In genomic region chr9:83334320-83334719, GRCh38 we compare ENCODE assay signal across 8 cellular contexts.
DNase-seq lines count a peak whose midpoint lies in the region; ATAC-seq and TF ChIP-seq lines count a peak whose summit lies in the region.

No MANE protein-coding gene starts in this region.

- intact Hi-C loops in CD4-positive, alpha-beta T cell (cut with DNase I, micrococcal nuclease): loop anchor here in 1 of 2 experiments (2.0 kb wide), 1 partner anchor 314 kb away; no protein-coding TSS in a partner anchor

- no peak overlapping the region for H3K9ac ChIP-seq in parathyroid adenoma

- H3K27me3 Mint-ChIP-seq in CD4-positive, alpha-beta T cell: no peaks in the 10 kb centered on the region
- H3K27me3 Mint-ChIP-seq in type B pancreatic cell: peaks cover 6% of the 10 kb centered on the region

- CTCF ChIA-PET in CD4-positive, alpha-beta T cell (lab: Charles Lee): interaction anchor here (1.1 to 1.9 kb wide), 3 partner anchors 9 to 926 kb away, joined by 3 to 6 read pairs (median 4); no protein-coding TSS in a partner anchor

- H3K4me1 Mint-ChIP-seq in CD4-positive, alpha-beta T cell (ENCODE audit: low read depth): no peaks in the 10 kb centered on the region
- H3K4me1 Mint-ChIP-seq in type B pancreatic cell (ENCODE audit: unreplicated experiment): peaks cover 6% of the 10 kb centered on the region

- H3K27ac ChIP-seq in CD4-positive, alpha-beta T cell (ENCODE audit: low read depth, low read length): no peak overlapping the region
- peak overlapping the region; percentile 44 for H3K27ac ChIP-seq in parathyroid adenoma

- no peak overlapping the region for H3K4me3 Mint-ChIP-seq in CD4-positive, alpha-beta T cell
- H3K4me3 Mint-ChIP-seq in type B pancreatic cell: no peak overlapping the region

- peak; percentile 65 for TF ChIP-seq CTCF in CD4-positive, alpha-beta T cell (IDR thresholded peaks at IDR 0.05)
- TF ChIP-seq CTCF in LNCaP clone FGC (IDR thresholded peaks at IDR 0.05; ENCODE audit: control insufficient read depth, extremely low read depth, insufficient read depth): peak; percentile 97
- TF ChIP-seq CTCF in parathyroid adenoma (IDR thresholded peaks at IDR 0.05): peak; percentile 87
- peak; percentile 93 for TF ChIP-seq CTCF in type B pancreatic cell (conservative IDR thresholded peaks at IDR 0.05)

- H3K36me3 ChIP-seq in parathyroid adenoma (ENCODE audit: control insufficient read depth, insufficient read depth, low read length): no peaks in the 10 kb centered on the region

- no peak for ATAC-seq in CD4-positive, alpha-beta T cell (ENCODE audit: poor library complexity)
- ATAC-seq in GM19468 (IDR thresholded peaks at IDR 0.05; ENCODE audit: extremely low read depth, unreplicated experiment): peak; percentile 84

- H3K4me3 ChIP-seq in LNCaP clone FGC (ENCODE audit: low read depth, low read length) (no peak overlapping the region), parathyroid adenoma (ENCODE audit: low read depth, low read length) (no peak overlapping the region)

- peak; percentile 16 to 65 (median 44) for DNase-seq in CD4-positive, alpha-beta T cell
- DNase-seq in LNCaP clone FGC (ENCODE audit: low read depth) (peak; percentile 61), SHP77 treated with DMSO at 0.1 percent for 48 hours (lab: John Stamatoyannopoulos, UW) (peak; percentile 4), germinal center (ENCODE audit: low spot score) (peak; percentile 16), type B pancreatic cell (ENCODE audit: extremely low spot score, unreplicated experiment) (peak; percentile 80)
- peak; percentile 45 for DNase-seq in activated gamma-delta T cell treated with anti-CD3 and anti-CD28 coated beads, Interleukin-2, amount 50 U/mL, for 16 hours (ENCODE audit: low read depth)

- H3K27ac Mint-ChIP-seq in CD4-positive, alpha-beta T cell: no peak overlapping the region
- no peak overlapping the region for H3K27ac Mint-ChIP-seq in type B pancreatic cell

- no peaks in the 10 kb centered on the region for H3K27me3 ChIP-seq in CD4-positive, alpha-beta T cell (ENCODE audit: control insufficient read depth, insufficient read depth, low read length)
- H3K27me3 ChIP-seq in parathyroid adenoma (ENCODE audit: control insufficient read depth, insufficient read depth, low read length): no peaks in the 10 kb centered on the region

- H3K9me3 Mint-ChIP-seq in CD4-positive, alpha-beta T cell: no peaks in the 10 kb centered on the region
- no peaks in the 10 kb centered on the region for H3K9me3 Mint-ChIP-seq in type B pancreatic cell

- H3K4me1 ChIP-seq in parathyroid adenoma: peaks cover 7% of the 10 kb centered on the region

- no peaks in the 10 kb centered on the region for H3K36me3 Mint-ChIP-seq in CD4-positive, alpha-beta T cell (ENCODE audit: low read depth)
- no peaks in the 10 kb centered on the region for H3K36me3 Mint-ChIP-seq in type B pancreatic cell

- H3K4me2 ChIP-seq in parathyroid adenoma (ENCODE audit: low read length): peak overlapping the region; percentile 11

- peaks cover 2% of the 10 kb centered on the region for H3K79me2 ChIP-seq in parathyroid adenoma

- POLR2A ChIA-PET in CD4-positive, alpha-beta T cell (lab: Charles Lee): no interaction called here

- no peaks in the 10 kb centered on the region for H3K9me3 ChIP-seq in CD4-positive, alpha-beta T cell (ENCODE audit: control insufficient read depth, low read length)
- H3K9me3 ChIP-seq in parathyroid adenoma (ENCODE audit: control insufficient read depth, low read length): no peaks in the 10 kb centered on the region

- no peak overlapping the region for H2AFZ ChIP-seq in parathyroid adenoma

Comparison
In these comparisons a context has a peak if more than half of its experiments do, and no peak if none do; other contexts are left out.
1. DNase-seq: peak in every context shown above with its lines; median percentile 80 in type B pancreatic cell; 61 in LNCaP clone FGC; 45 in activated gamma-delta T cell treated with anti-CD3 and anti-CD28 coated beads, Interleukin-2, amount 50 U/mL, for 16 hours; 44 in CD4-positive, alpha-beta T cell; 16 in germinal center; 4 in SHP77 treated with DMSO at 0.1 percent for 48 hours.